Comparison of ENCODE assay signal across 8 cellular contexts in genomic region chr1:1406821-1407100, GRCh38. TPM values are rescaled to one million over a fixed set of nuclear protein-coding genes. Genes with fewer than 3 reads are reported as not detected.
DNase-seq lines count a peak whose midpoint lies in the region; ATAC-seq and TF ChIP-seq lines count a peak whose summit lies in the region.

No MANE protein-coding gene starts in this region.

- peak overlapping the region; percentile 97 for H2AK5ac ChIP-seq in neuronal stem cell (ENCODE audit: low read depth, low read length)

- peak overlapping the region; percentile 95 for H3K9ac ChIP-seq in Loucy (ENCODE audit: low read depth, low read length, poor library complexity, severe bottlenecking)
- H3K9ac ChIP-seq in endocrine pancreas (ENCODE audit: control insufficient read depth, insufficient read depth, low read length) = peak overlapping the region; percentile 45
- H3K9ac ChIP-seq in neuronal stem cell (ENCODE audit: low read depth, low read length, poor library complexity) = peak overlapping the region; percentile 89

- peaks cover 22% of the 10 kb centered on the region for H3K79me1 ChIP-seq in neuronal stem cell (ENCODE audit: low read depth, low read length)

- TF ChIP-seq CTCF in Loucy (conservative IDR thresholded peaks at IDR 0.05; ENCODE audit: low read length) = no peak

- no peak overlapping the region for H2BK15ac ChIP-seq in neuronal stem cell (ENCODE audit: low read length)

- peaks cover 38% of the 10 kb centered on the region for H4K20me1 ChIP-seq in Loucy (ENCODE audit: insufficient read depth, low read length, poor library complexity, severe bottlenecking)

- peak overlapping the region; percentile 98 for H3K4me2 ChIP-seq in Loucy (ENCODE audit: low read depth, low read length, poor library complexity, severe bottlenecking)
- peak overlapping the region; percentile 77 for H3K4me2 ChIP-seq in neuronal stem cell (ENCODE audit: insufficient read depth, low read length, poor library complexity, severe bottlenecking)

- peak overlapping the region; percentile 78 for H2BK5ac ChIP-seq in neuronal stem cell (ENCODE audit: low read length)

- no peaks in the 10 kb centered on the region for H3F3A ChIP-seq in Loucy (ENCODE audit: low read depth)

- H3K27me3 ChIP-seq in Loucy (ENCODE audit: insufficient read depth, low read length, poor library complexity, severe bottlenecking) (no peaks in the 10 kb centered on the region), endocrine pancreas (ENCODE audit: control insufficient read depth, insufficient read depth, low read length) (no peaks in the 10 kb centered on the region), neuronal stem cell (ENCODE audit: control insufficient read depth in 3 of 3, insufficient read depth in 3 of 3, low read depth in 1 of 3, low read length in 3 of 3) (no peaks in the 10 kb centered on the region)

- H3K9me2 ChIP-seq in Loucy (replicated peaks; ENCODE audit: low read depth, low read length) = no peaks in the 10 kb centered on the region

- no peak overlapping the region for H2BK12ac ChIP-seq in neuronal stem cell (ENCODE audit: low read length)

- no peak overlapping the region for H2BK120ac ChIP-seq in neuronal stem cell (ENCODE audit: low read depth, low read length)

- H3K23ac ChIP-seq in neuronal stem cell (ENCODE audit: low read depth, low read length, poor library complexity) = peak overlapping the region; percentile 100

- DNase-seq in neuronal stem cell (ENCODE audit: low spot score) (no peak), activated gamma-delta T cell treated with Interleukin-2 at 50 U/mL for 16 hours (no peak), 8988T (no peak)
- DNase-seq in stimulated activated CD4-positive, alpha-beta T cell treated with anti-CD3 and anti-CD28 coated beads, Interleukin-2, amount 100 ng/mL, for 48 hours = no peak
- no peak for DNase-seq in effector CD8-positive, alpha-beta T cell (lab: John Stamatoyannopoulos, UW)

- peak overlapping the region; percentile 94 for H3K18ac ChIP-seq in neuronal stem cell (ENCODE audit: low read length)

- peak; percentile 19 for ATAC-seq in GM18511 (IDR thresholded peaks at IDR 0.05; ENCODE audit: unreplicated experiment)

- peak overlapping the region; percentile 89 for H2AFZ ChIP-seq in Loucy (ENCODE audit: low read length)
- peak overlapping the region; percentile 88 for H2AFZ ChIP-seq in neuronal stem cell (ENCODE audit: low read length)

- H3K27ac ChIP-seq in neuronal stem cell (replicated peaks; ENCODE audit: low read length) = peak overlapping the region; percentile 52

- H3K36me3 ChIP-seq in Loucy (ENCODE audit: insufficient read depth, low read length) (peaks cover 25% of the 10 kb centered on the region; the same call in 1 of the 2 replicates), endocrine pancreas (ENCODE audit: control insufficient read depth, insufficient read depth, low read length) (no peaks in the 10 kb centered on the region), neuronal stem cell (replicated peaks in 1 of 2; ENCODE audit: control insufficient read depth in 2 of 2, insufficient read depth in 2 of 2, low read length in 2 of 2) (peaks cover 29 to 60% of the 10 kb centered on the region in 2 donors)

- peaks cover 24% of the 10 kb centered on the region for H3K4me1 ChIP-seq in Loucy (ENCODE audit: insufficient read depth, low read length, poor library complexity, severe bottlenecking)
- peaks cover 9% of the 10 kb centered on the region for H3K4me1 ChIP-seq in endocrine pancreas (ENCODE audit: control insufficient read depth, insufficient read depth, low read length)
- peaks cover 7 to 15% of the 10 kb centered on the region in 2 donors for H3K4me1 ChIP-seq in neuronal stem cell (ENCODE audit: control insufficient read depth in 2 of 2, insufficient read depth in 1 of 2, low read depth in 1 of 2, low read length in 2 of 2)

- H3K14ac ChIP-seq in neuronal stem cell (ENCODE audit: low read length) = peak overlapping the region; percentile 39

- no CpG with 5 or more reads among the region's 30 CpGs for WGBS in neuronal stem cell (ENCODE audit: extremely low coverage in 2 of 2, insufficient read length in 2 of 2, insufficient replicate concordance in 1 of 2), 2 donors

- peaks cover 68% of the 10 kb centered on the region for H3K79me2 ChIP-seq in Loucy (ENCODE audit: insufficient read depth, low read length)

- no peaks in the 10 kb centered on the region for H3K9me3 ChIP-seq in Loucy (ENCODE audit: insufficient read depth, low read depth, low read length)
- no peaks in the 10 kb centered on the region for H3K9me3 ChIP-seq in endocrine pancreas (ENCODE audit: control insufficient read depth, low read length)
- H3K9me3 ChIP-seq in neuronal stem cell (replicated peaks in 1 of 2; ENCODE audit: control insufficient read depth in 2 of 2, insufficient read depth in 1 of 2, low read depth in 1 of 2, low read length in 2 of 2) = no peaks in the 10 kb centered on the region

- peak overlapping the region; percentile 56 for H4K91ac ChIP-seq in neuronal stem cell (ENCODE audit: low read depth, low read length, poor library complexity)

- H4K8ac ChIP-seq in neuronal stem cell (ENCODE audit: low read depth, low read length) = peak overlapping the region; percentile 48

- peak overlapping the region; percentile 99 for H3K4me3 ChIP-seq in Loucy (ENCODE audit: low read length, poor library complexity, severe bottlenecking)
- H3K4me3 ChIP-seq in endocrine pancreas (ENCODE audit: control insufficient read depth, insufficient read depth, low read length) = no peak overlapping the region
- H3K4me3 ChIP-seq in neuronal stem cell (ENCODE audit: low read length in 2 of 2) = peak overlapping the region; percentile 89 to 93

- H3K4ac ChIP-seq in neuronal stem cell (ENCODE audit: low read length) = no peak overlapping the region

RNA-seq across cellular contexts. Expression of gene MRPL20, which starts 0.3 kb away (rescaled TPM):
- polyA plus RNA-seq in neuronal stem cell (2013, experiment 1 of 2) = 132 TPM
- polyA plus RNA-seq in neuronal stem cell (2013, experiment 2 of 2) = 135 TPM

RNA-seq across cellular contexts. Expression of gene CCNL2, which starts 7.6 kb away (rescaled TPM):
- polyA plus RNA-seq in neuronal stem cell (2013, experiment 1 of 2) = 91.8 TPM
- 90.5 TPM for polyA plus RNA-seq in neuronal stem cell (2013, experiment 2 of 2)

RNA-seq across cellular contexts. Expression of gene ANKRD65, which starts 14.3 kb away (rescaled TPM):
- 2.0 TPM for polyA plus RNA-seq in neuronal stem cell (2013, experiment 1 of 2)
- polyA plus RNA-seq in neuronal stem cell (2013, experiment 2 of 2) = 2.0 TPM

RNA-seq across cellular contexts. Expression of gene VWA1, which starts 28.7 kb away (rescaled TPM):
- polyA plus RNA-seq in neuronal stem cell (2013, experiment 1 of 2) = 5.0 TPM
- 4.8 TPM for polyA plus RNA-seq in neuronal stem cell (2013, experiment 2 of 2)

RNA-seq across cellular contexts. Expression of gene AURKAIP1, which starts 31.8 kb away (rescaled TPM):
- polyA plus RNA-seq in neuronal stem cell (2013, experiment 1 of 2) = 61.8 TPM
- polyA plus RNA-seq in neuronal stem cell (2013, experiment 2 of 2) = 60.5 TPM

Comparison
In these comparisons a context has a peak if more than half of its experiments do, and no peak if none do; other contexts are left out.
1. H3K9ac ChIP-seq: peak in every context shown above with its lines; median percentile 95 in Loucy; 89 in neuronal stem cell; 45 in endocrine pancreas.